In genomic region chr14:61662437-61663311, GRCh38 we compare ENCODE assay signal across 9 cellular contexts. TPM values are rescaled to one million over a fixed set of nuclear protein-coding genes. Genes with fewer than 3 reads are reported as not detected.
DNase-seq lines count a peak whose midpoint lies in the region; ATAC-seq and TF ChIP-seq lines count a peak whose summit lies in the region.
"Had no signal": no experiment of that assay in that cellular context is flagged by ENCODE, and none has a peak within 500 bp of the region (broad histone marks: within the 10 kb centered on the region; RNA-seq: fewer than 3 reads in every experiment).

No MANE protein-coding gene starts in this region.

- peak overlapping the region; percentile 1 to 32 (median 20) for H3K27ac ChIP-seq in right lobe of liver
- H3K27ac ChIP-seq: VCaP had no signal

- H3K9me3 Mint-ChIP-seq in stimulated activated naive CD8-positive, alpha-beta T cell treated with anti-CD3 and anti-CD28 coated beads, Interleukin-15, Interleukin-2, amounts not matched to agents 100 ng/mL and 50 ng/mL, for 24 hours, result no peaks in the 10 kb centered on the region

- H3K36me3 Mint-ChIP-seq in stimulated activated naive CD8-positive, alpha-beta T cell treated with anti-CD3 and anti-CD28 coated beads, Interleukin-15, Interleukin-2, amounts not matched to agents 100 ng/mL and 50 ng/mL, for 24 hours (ENCODE audit: low read depth), result no peaks in the 10 kb centered on the region

- no peak for TF ChIP-seq CTCF in right lobe of liver (IDR thresholded peaks at IDR 0.05)

- ATAC-seq in GM19328 (IDR thresholded peaks at IDR 0.05; ENCODE audit: unreplicated experiment), result peak; percentile 79
- peak; percentile 88 for ATAC-seq in HG03378 (IDR thresholded peaks at IDR 0.05; ENCODE audit: unreplicated experiment)
- ATAC-seq in right lobe of liver, result peak; percentile 56 to 79 (median 72)

- H3K4me3 Mint-ChIP-seq in stimulated activated naive CD8-positive, alpha-beta T cell treated with anti-CD3 and anti-CD28 coated beads, Interleukin-15, Interleukin-2, amounts not matched to agents 100 ng/mL and 50 ng/mL, for 24 hours, result peak overlapping the region; percentile 70

- H3K4me3 ChIP-seq in adipocyte (ENCODE audit: low read length) (peak overlapping the region; percentile 51), right lobe of liver (no peak overlapping the region)

- H3K27ac Mint-ChIP-seq in stimulated activated naive CD8-positive, alpha-beta T cell treated with anti-CD3 and anti-CD28 coated beads, Interleukin-15, Interleukin-2, amounts not matched to agents 100 ng/mL and 50 ng/mL, for 24 hours, result peak overlapping the region; percentile 97

- WGBS in right lobe of liver (ENCODE audit: insufficient coverage, low coverage, low lambda C conversion rate, missing lambda C conversion rate), result 72% methylated on average over 10 of the region's 13 CpGs

- no peaks in the 10 kb centered on the region for H3K27me3 ChIP-seq in adipocyte (replicated peaks; ENCODE audit: control insufficient read depth, insufficient read depth, low read length)
- no peaks in the 10 kb centered on the region for H3K27me3 ChIP-seq in right lobe of liver

- H3K9me3 ChIP-seq in adipocyte (ENCODE audit: control insufficient read depth, low read length), result no peaks in the 10 kb centered on the region
- no peaks in the 10 kb centered on the region for H3K9me3 ChIP-seq in right lobe of liver

- H3K4me1 ChIP-seq in adipocyte (ENCODE audit: control insufficient read depth, insufficient read depth, low read length) (peaks cover 38% of the 10 kb centered on the region), right lobe of liver (no peaks in the 10 kb centered on the region)

- H3K9ac ChIP-seq in adipocyte (ENCODE audit: low read length), result peak overlapping the region; percentile 75

- DNase-seq in Caki2 (ENCODE audit: low read depth), result peak; percentile 82
- peak; percentile 82 for DNase-seq in SK-N-DZ (ENCODE audit: low spot score)
- DNase-seq in adipocyte (ENCODE audit: low read depth), result peak; percentile 61
- DNase-seq in right lobe of liver, result no peak
- DNase-seq in NCI-H146 treated with DMSO at 0.1 percent for 48 hours (lab: John Stamatoyannopoulos, UW; ENCODE audit: unreplicated experiment), result no peak

- H3K36me3 ChIP-seq in adipocyte (ENCODE audit: control insufficient read depth, insufficient read depth, low read length, severe bottlenecking), result no peaks in the 10 kb centered on the region
- H3K36me3 ChIP-seq in right lobe of liver, result no peaks in the 10 kb centered on the region

- TF ChIP-seq POLR2A in right lobe of liver (IDR thresholded peaks at IDR 0.05), result no peak

- peaks cover 72% of the 10 kb centered on the region for H3K4me1 Mint-ChIP-seq in stimulated activated naive CD8-positive, alpha-beta T cell treated with anti-CD3 and anti-CD28 coated beads, Interleukin-15, Interleukin-2, amounts not matched to agents 100 ng/mL and 50 ng/mL, for 24 hours (ENCODE audit: low read depth)

- no peaks in the 10 kb centered on the region for H3K27me3 Mint-ChIP-seq in stimulated activated naive CD8-positive, alpha-beta T cell treated with anti-CD3 and anti-CD28 coated beads, Interleukin-15, Interleukin-2, amounts not matched to agents 100 ng/mL and 50 ng/mL, for 24 hours

- in situ Hi-C loops in Caki2 (cut with HindIII; ENCODE audit: low pct_unique_long_range_greater_than_20kb, low sequenced_read_pairs), result no loop called here

- intact Hi-C loops in right lobe of liver (cut with DNase I), result no loop called here

RNA-seq across cellular contexts. Expression of gene HIF1A, which starts 32.6 kb away (rescaled TPM):
- total RNA-seq in Caki2 (2014; rRNA removed; shearing (Covaris generic); ENCODE audit: low replicate concordance), result 57.5 and 76.9 TPM in 2 replicates
- 87.4 and 108 TPM in 2 replicates for polyA plus RNA-seq in SK-N-DZ (2014; cell fraction: cytosol; rRNA removed)
- polyA plus RNA-seq in SK-N-DZ (2014; cell fraction: nucleus; rRNA removed), result 53.1 and 60.4 TPM in 2 replicates
- total RNA-seq in right lobe of liver, result 100 to 1,000 TPM in 1 of 6 experiments, 10 to 100 TPM in 5; 15.9 to 117 (median 31.9) TPM

Comparison
In these comparisons a context has a peak if more than half of its experiments do, and no peak if none do; other contexts are left out.
1. DNase-seq: peak in Caki2 (single experiment), SK-N-DZ (single experiment) and adipocyte (single experiment); none in right lobe of liver (0 of 3) and NCI-H146 treated with DMSO at 0.1 percent for 48 hours (single experiment).
2. Peak in every context shown above with its lines, with median percentiles within 50 percentile points of each other: ATAC-seq.